In the genomic region with DNA sequence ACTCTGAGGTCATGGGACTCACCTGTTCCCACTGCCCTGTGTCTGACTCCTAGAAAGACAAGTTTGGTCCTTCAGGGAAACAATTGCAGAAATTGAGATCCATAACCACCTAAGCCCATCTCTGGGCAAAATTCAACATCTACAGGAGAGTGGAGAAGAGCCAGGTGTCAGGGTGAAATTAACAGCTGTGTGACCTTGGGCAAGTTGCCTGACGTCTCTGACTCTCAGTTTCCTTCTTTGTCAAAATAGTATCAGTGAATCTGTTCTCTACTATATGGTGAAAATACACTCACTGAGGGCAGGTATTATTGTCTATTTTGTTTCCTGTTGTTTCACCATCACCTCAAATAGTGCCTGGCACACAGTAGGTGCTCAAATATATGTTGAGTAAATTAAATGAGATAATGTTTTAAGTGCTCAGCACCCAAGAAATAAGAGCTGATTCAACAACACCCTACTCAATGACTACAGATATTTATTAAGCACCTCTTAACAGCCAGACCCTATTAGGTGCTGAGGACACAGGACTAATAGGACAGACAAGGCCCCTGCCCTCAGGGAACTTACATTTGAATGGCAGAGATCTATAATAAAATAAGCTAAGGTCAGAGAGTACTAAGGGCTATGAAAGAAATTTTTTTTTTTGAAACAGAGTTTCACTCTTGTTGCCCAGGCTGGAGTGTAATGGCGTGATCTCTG, we compare ENCODE assay signal across 1 cellular context.
TF ChIP-seq lines count a peak whose summit lies in the region.

No MANE protein-coding gene starts in this region.

TF ChIP-seq in HepG2, 621 proteins besides CTCF, POLR2A, EP300 and RAD21 (continued from another document):
- TF ChIP-seq TEAD2 (CRISPR knock-in tag; IDR thresholded peaks at IDR 0.05): no peak
- TF ChIP-seq, protein P1, sequence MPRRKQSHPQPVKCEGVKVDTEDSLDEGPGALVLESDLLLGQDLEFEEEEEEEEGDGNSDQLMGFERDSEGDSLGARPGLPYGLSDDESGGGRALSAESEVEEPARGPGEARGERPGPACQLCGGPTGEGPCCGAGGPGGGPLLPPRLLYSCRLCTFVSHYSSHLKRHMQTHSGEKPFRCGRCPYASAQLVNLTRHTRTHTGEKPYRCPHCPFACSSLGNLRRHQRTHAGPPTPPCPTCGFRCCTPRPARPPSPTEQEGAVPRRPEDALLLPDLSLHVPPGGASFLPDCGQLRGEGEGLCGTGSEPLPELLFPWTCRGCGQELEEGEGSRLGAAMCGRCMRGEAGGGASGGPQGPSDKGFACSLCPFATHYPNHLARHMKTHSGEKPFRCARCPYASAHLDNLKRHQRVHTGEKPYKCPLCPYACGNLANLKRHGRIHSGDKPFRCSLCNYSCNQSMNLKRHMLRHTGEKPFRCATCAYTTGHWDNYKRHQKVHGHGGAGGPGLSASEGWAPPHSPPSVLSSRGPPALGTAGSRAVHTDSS (CRISPR knock-in tag; conservative IDR thresholded peaks at IDR 0.05): no peak
- TF ChIP-seq ZMYM3 (CRISPR knock-in tag; IDR thresholded peaks at IDR 0.05): no peak; the same call in 1 of the 2 replicates
- TF ChIP-seq, protein P2, sequence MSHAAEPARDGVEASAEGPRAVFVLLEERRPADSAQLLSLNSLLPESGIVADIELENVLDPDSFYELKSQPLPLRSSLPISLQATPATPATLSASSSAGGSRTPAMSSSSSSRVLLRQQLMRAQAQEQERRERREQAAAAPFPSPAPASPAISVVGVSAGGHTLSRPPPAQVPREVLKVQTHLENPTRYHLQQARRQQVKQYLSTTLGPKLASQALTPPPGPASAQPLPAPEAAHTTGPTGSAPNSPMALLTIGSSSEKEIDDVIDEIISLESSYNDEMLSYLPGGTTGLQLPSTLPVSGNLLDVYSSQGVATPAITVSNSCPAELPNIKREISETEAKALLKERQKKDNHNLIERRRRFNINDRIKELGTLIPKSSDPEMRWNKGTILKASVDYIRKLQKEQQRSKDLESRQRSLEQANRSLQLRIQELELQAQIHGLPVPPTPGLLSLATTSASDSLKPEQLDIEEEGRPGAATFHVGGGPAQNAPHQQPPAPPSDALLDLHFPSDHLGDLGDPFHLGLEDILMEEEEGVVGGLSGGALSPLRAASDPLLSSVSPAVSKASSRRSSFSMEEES (CRISPR knock-in tag; IDR thresholded peaks at IDR 0.05): no peak
- TF ChIP-seq ZNF652 (CRISPR knock-in tag; IDR thresholded peaks at IDR 0.05; ENCODE audit: borderline replicate concordance, low read depth): no peak
- TF ChIP-seq ZNF83 (CRISPR knock-in tag; IDR thresholded peaks at IDR 0.05; ENCODE audit: borderline replicate concordance): no peak
- peak; percentile 91 for TF ChIP-seq ZKSCAN1 (IDR thresholded peaks at IDR 0.05; ENCODE audit: low read length)
- no peak for TF ChIP-seq ZNF317 (CRISPR knock-in tag; IDR thresholded peaks at IDR 0.05)
- TF ChIP-seq SOX6 (IDR thresholded peaks at IDR 0.05): no peak
- no peak for TF ChIP-seq SOX6 (CRISPR knock-in tag; IDR thresholded peaks at IDR 0.05)
- TF ChIP-seq, protein P3, sequence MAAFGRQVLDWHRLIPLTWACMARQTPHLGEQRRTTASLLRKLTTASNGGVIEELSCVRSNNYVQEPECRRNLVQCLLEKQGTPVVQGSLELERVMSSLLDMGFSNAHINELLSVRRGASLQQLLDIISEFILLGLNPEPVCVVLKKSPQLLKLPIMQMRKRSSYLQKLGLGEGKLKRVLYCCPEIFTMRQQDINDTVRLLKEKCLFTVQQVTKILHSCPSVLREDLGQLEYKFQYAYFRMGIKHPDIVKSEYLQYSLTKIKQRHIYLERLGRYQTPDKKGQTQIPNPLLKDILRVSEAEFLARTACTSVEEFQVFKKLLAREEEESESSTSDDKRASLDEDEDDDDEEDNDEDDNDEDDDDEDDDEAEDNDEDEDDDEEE (CRISPR knock-in tag; IDR thresholded peaks at IDR 0.05): no peak
- TF ChIP-seq, protein P4, sequence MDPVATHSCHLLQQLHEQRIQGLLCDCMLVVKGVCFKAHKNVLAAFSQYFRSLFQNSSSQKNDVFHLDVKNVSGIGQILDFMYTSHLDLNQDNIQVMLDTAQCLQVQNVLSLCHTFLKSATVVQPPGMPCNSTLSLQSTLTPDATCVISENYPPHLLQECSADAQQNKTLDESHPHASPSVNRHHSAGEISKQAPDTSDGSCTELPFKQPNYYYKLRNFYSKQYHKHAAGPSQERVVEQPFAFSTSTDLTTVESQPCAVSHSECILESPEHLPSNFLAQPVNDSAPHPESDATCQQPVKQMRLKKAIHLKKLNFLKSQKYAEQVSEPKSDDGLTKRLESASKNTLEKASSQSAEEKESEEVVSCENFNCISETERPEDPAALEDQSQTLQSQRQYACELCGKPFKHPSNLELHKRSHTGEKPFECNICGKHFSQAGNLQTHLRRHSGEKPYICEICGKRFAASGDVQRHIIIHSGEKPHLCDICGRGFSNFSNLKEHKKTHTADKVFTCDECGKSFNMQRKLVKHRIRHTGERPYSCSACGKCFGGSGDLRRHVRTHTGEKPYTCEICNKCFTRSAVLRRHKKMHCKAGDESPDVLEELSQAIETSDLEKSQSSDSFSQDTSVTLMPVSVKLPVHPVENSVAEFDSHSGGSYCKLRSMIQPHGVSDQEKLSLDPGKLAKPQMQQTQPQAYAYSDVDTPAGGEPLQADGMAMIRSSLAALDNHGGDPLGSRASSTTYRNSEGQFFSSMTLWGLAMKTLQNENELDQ (CRISPR knock-in tag; IDR thresholded peaks at IDR 0.05; ENCODE audit: borderline replicate concordance): peak; percentile 46; the same call in 1 of the 2 replicates
- no peak for TF ChIP-seq THYN1 (CRISPR knock-in tag; IDR thresholded peaks at IDR 0.05; ENCODE audit: borderline replicate concordance, low read depth)
- TF ChIP-seq ZSCAN25 (CRISPR knock-in tag; IDR thresholded peaks at IDR 0.05): no peak
- TF ChIP-seq DNMT1 (CRISPR knock-in tag; IDR thresholded peaks at IDR 0.05): no peak
- no peak for TF ChIP-seq ZFP36 (IDR thresholded peaks at IDR 0.05; ENCODE audit: borderline replicate concordance, low read depth, low read length, partially characterized antibody)
- no peak for TF ChIP-seq ZNF724P (CRISPR knock-in tag; IDR thresholded peaks at IDR 0.05; ENCODE audit: borderline replicate concordance)
- no peak for TF ChIP-seq SSRP1 (CRISPR knock-in tag; IDR thresholded peaks at IDR 0.05)
- no peak for TF ChIP-seq TAF1 (CRISPR knock-in tag; IDR thresholded peaks at IDR 0.05)
- TF ChIP-seq, protein P5, sequence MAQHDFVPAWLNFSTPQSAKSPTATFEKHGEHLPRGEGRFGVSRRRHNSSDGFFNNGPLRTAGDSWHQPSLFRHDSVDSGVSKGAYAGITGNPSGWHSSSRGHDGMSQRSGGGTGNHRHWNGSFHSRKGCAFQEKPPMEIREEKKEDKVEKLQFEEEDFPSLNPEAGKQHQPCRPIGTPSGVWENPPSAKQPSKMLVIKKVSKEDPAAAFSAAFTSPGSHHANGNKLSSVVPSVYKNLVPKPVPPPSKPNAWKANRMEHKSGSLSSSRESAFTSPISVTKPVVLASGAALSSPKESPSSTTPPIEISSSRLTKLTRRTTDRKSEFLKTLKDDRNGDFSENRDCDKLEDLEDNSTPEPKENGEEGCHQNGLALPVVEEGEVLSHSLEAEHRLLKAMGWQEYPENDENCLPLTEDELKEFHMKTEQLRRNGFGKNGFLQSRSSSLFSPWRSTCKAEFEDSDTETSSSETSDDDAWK (CRISPR knock-in tag; IDR thresholded peaks at IDR 0.05): no peak
- TF ChIP-seq HOXA5 (CRISPR knock-in tag; IDR thresholded peaks at IDR 0.05): no peak
- TF ChIP-seq ONECUT2 (CRISPR knock-in tag; IDR thresholded peaks at IDR 0.05): no peak
- TF ChIP-seq, protein P6, sequence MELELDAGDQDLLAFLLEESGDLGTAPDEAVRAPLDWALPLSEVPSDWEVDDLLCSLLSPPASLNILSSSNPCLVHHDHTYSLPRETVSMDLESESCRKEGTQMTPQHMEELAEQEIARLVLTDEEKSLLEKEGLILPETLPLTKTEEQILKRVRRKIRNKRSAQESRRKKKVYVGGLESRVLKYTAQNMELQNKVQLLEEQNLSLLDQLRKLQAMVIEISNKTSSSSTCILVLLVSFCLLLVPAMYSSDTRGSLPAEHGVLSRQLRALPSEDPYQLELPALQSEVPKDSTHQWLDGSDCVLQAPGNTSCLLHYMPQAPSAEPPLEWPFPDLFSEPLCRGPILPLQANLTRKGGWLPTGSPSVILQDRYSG (CRISPR knock-in tag; IDR thresholded peaks at IDR 0.05): no peak
- peak; percentile 82; the same call in 1 of the 2 replicates for TF ChIP-seq ZNF768 (CRISPR knock-in tag; IDR thresholded peaks at IDR 0.05)
- no peak for TF ChIP-seq ZNF296 (CRISPR knock-in tag; conservative IDR thresholded peaks at IDR 0.05)
- no peak for TF ChIP-seq ZNF749 (CRISPR knock-in tag; IDR thresholded peaks at IDR 0.05; ENCODE audit: borderline replicate concordance)
- TF ChIP-seq ZNF510 (CRISPR knock-in tag; IDR thresholded peaks at IDR 0.05; ENCODE audit: low read depth): 0 out of 2 replicates have a peak, but pooled peaks have one; percentile 2
- TF ChIP-seq ZNF572 (CRISPR knock-in tag; IDR thresholded peaks at IDR 0.05): no peak
- TF ChIP-seq CCDC6 (CRISPR knock-in tag; IDR thresholded peaks at IDR 0.05): no peak
- TF ChIP-seq HMGA1 (CRISPR knock-in tag; conservative IDR thresholded peaks at IDR 0.05): no peak
- no peak for TF ChIP-seq ZNF776 (CRISPR knock-in tag; IDR thresholded peaks at IDR 0.05)
- no peak for TF ChIP-seq HHEX (CRISPR knock-in tag; IDR thresholded peaks at IDR 0.05)
- no peak for TF ChIP-seq STAT5B (CRISPR knock-in tag; IDR thresholded peaks at IDR 0.05)
- no peak for TF ChIP-seq GATAD1 (CRISPR knock-in tag; IDR thresholded peaks at IDR 0.05)
- TF ChIP-seq, protein P7, sequence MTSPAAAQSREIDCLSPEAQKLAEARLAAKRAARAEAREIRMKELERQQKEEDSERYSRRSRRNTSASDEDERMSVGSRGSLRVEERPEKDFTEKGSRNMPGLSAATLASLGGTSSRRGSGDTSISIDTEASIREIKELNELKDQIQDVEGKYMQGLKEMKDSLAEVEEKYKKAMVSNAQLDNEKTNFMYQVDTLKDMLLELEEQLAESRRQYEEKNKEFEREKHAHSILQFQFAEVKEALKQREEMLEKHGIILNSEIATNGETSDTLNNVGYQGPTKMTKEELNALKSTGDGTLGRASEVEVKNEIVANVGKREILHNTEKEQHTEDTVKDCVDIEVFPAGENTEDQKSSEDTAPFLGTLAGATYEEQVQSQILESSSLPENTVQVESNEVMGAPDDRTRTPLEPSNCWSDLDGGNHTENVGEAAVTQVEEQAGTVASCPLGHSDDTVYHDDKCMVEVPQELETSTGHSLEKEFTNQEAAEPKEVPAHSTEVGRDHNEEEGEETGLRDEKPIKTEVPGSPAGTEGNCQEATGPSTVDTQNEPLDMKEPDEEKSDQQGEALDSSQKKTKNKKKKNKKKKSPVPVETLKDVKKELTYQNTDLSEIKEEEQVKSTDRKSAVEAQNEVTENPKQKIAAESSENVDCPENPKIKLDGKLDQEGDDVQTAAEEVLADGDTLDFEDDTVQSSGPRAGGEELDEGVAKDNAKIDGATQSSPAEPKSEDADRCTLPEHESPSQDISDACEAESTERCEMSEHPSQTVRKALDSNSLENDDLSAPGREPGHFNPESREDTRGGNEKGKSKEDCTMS (CRISPR knock-in tag; conservative IDR thresholded peaks at IDR 0.05): no peak
